ENCODE assay signal across 21 cellular contexts in genomic region chr17:60901806-60902205, GRCh38.
DNase-seq lines count a peak whose midpoint lies in the region; ATAC-seq, FAIRE-seq and TF ChIP-seq lines count a peak whose summit lies in the region.
"Had no signal": no experiment of that assay in that cellular context is flagged by ENCODE, and none has a peak within 500 bp of the region (broad histone marks: within the 10 kb centered on the region; RNA-seq: fewer than 3 reads in every experiment).

No MANE protein-coding gene starts in this region.

- CTCF ChIA-PET in A673 (lab: Charles Lee), result no interaction called here

- H3K27ac ChIP-seq in A673 (ENCODE audit: low read depth, low read length, poor library complexity, severe bottlenecking) (no peak overlapping the region), right atrium auricular region (peak overlapping the region in 1 of 2 donors; percentile 42), kidney (ENCODE audit: low read depth in 2 of 2, low read length in 2 of 2) (no peak overlapping the region)
- H3K27ac ChIP-seq: left ventricle myocardium inferior, WERI-Rb-1 had no signal

- no peaks in the 10 kb centered on the region for H3K36me3 ChIP-seq in A673 (ENCODE audit: insufficient read depth, low read length, poor library complexity, severe bottlenecking)
- H3K36me3 ChIP-seq in right atrium auricular region, result no peaks in the 10 kb centered on the region
- H3K36me3 ChIP-seq in kidney (ENCODE audit: control insufficient read depth in 1 of 2, insufficient read depth in 2 of 2, low read length in 2 of 2), result no peaks in the 10 kb centered on the region
- H3K36me3 ChIP-seq: left ventricle myocardium inferior, WERI-Rb-1 had no signal

- no peak overlapping the region for H3K4me3 Mint-ChIP-seq in stimulated activated memory B cell treated with anti-CD40 and anti-IgM and Interleukin-4, amounts not matched to agents 10 μg/mL and 1 μg/mL and 100 μg/mL, for 72 hours
- H3K4me3 Mint-ChIP-seq: activated CD8-positive, alpha-beta memory T cell treated with anti-CD3 and anti-CD28 coated beads, Interleukin-2, amount 10 ng/mL, durations not matched to agents 7 days and 5 days; activated naive CD4-positive, alpha-beta T cell treated with anti-CD3 and anti-CD28 coated beads, Interleukin-2, amount 50 U/mL, for 24 hours; B cell; H9; nephron; type B pancreatic cell had no signal

- H3K4me3 ChIP-seq in A673 (ENCODE audit: low read depth, low read length, poor library complexity, severe bottlenecking) (no peak overlapping the region), astrocyte of the spinal cord (ENCODE audit: low read depth, low read length) (no peak overlapping the region), foreskin fibroblast (ENCODE audit: low read depth in 1 of 2, low read length in 2 of 2) (no peak overlapping the region), right atrium auricular region (no peak overlapping the region), kidney (ENCODE audit: low read length in 2 of 2) (no peak overlapping the region)
- H3K4me3 ChIP-seq: left ventricle myocardium inferior had no signal

- ATAC-seq in stimulated activated memory B cell treated with anti-CD40 and anti-IgM and Interleukin-4, amounts not matched to agents 10 μg/mL and 1 μg/mL and 100 μg/mL, for 72 hours, result no peak
- ATAC-seq: activated CD8-positive, alpha-beta memory T cell treated with anti-CD3 and anti-CD28 coated beads, Interleukin-2, amount 10 ng/mL, durations not matched to agents 7 days and 5 days; HepG2 had no signal

- H3K4me1 ChIP-seq in A673 (ENCODE audit: insufficient read depth, low read length, poor library complexity, severe bottlenecking) (peaks cover 5% of the 10 kb centered on the region), right atrium auricular region (no peaks in the 10 kb centered on the region), kidney (ENCODE audit: control insufficient read depth in 1 of 2, insufficient read depth in 1 of 2, low read depth in 1 of 2, low read length in 2 of 2) (no peaks in the 10 kb centered on the region)
- H3K4me1 ChIP-seq: left ventricle myocardium inferior had no signal

- H3K36me3 Mint-ChIP-seq in stimulated activated memory B cell treated with anti-CD40 and anti-IgM and Interleukin-4, amounts not matched to agents 10 μg/mL and 1 μg/mL and 100 μg/mL, for 72 hours, result peaks cover 23% of the 10 kb centered on the region

- POLR2A ChIA-PET in A673 (lab: Charles Lee; ENCODE audit: low non-redundant PET), result no interaction called here

- H3K9ac ChIP-seq in kidney (ENCODE audit: low read length in 2 of 2), result no peak overlapping the region

- FAIRE-seq in kidney (lab: Jason Lieb, UNC), result no peak
- FAIRE-seq: HepG2, small intestine had no signal

- H3K9me3 ChIP-seq in A673 (ENCODE audit: low read depth, low read length, poor library complexity, severe bottlenecking) (no peaks in the 10 kb centered on the region), right atrium auricular region (peaks cover 0 to 14% of the 10 kb centered on the region in 2 donors), kidney (ENCODE audit: control insufficient read depth in 1 of 2, low read length in 2 of 2) (peaks cover 3 to 6% of the 10 kb centered on the region in 2 donors)

- peaks cover 9% of the 10 kb centered on the region for H3K9me3 Mint-ChIP-seq in stimulated activated memory B cell treated with anti-CD40 and anti-IgM and Interleukin-4, amounts not matched to agents 10 μg/mL and 1 μg/mL and 100 μg/mL, for 72 hours

- intact Hi-C loops in A673 (cut with micrococcal nuclease; ENCODE audit: unreplicated experiment) (no loop called here), kidney (cut with DNase I) (no loop called here)

- DNase-seq in A673 (ENCODE audit: low spot score), result peak; percentile 26
- peak; percentile 26 for DNase-seq in HPDE6-E6E7 (ENCODE audit: extremely low spot score)
- peak; percentile 42 for DNase-seq in astrocyte of the spinal cord (ENCODE audit: low read depth, low spot score)
- DNase-seq in foreskin fibroblast, result peak; percentile 24 to 67
- no peak for DNase-seq in midbrain (lab: John Stamatoyannopoulos, UW)
- DNase-seq in right atrium auricular region (ENCODE audit: low spot score), result no peak
- DNase-seq in kidney, result no peak
- DNase-seq: activated CD8-positive, alpha-beta memory T cell treated with anti-CD3 and anti-CD28 coated beads, Interleukin-2, amount 10 ng/mL, durations not matched to agents 7 days and 5 days; H9; head of caudate nucleus; left ventricle myocardium inferior; NCI-H1436; NCI-H69; small intestine; WERI-Rb-1 had no signal

- no TSS peak for BruUV-seq in A673 (replicated peaks; lab: Mats Ljungman, UMichigan)

- no peak overlapping the region for H3K27ac Mint-ChIP-seq in stimulated activated memory B cell treated with anti-CD40 and anti-IgM and Interleukin-4, amounts not matched to agents 10 μg/mL and 1 μg/mL and 100 μg/mL, for 72 hours
- H3K27ac Mint-ChIP-seq: activated CD8-positive, alpha-beta memory T cell treated with anti-CD3 and anti-CD28 coated beads, Interleukin-2, amount 10 ng/mL, durations not matched to agents 7 days and 5 days; activated naive CD4-positive, alpha-beta T cell treated with anti-CD3 and anti-CD28 coated beads, Interleukin-2, amount 50 U/mL, for 24 hours; B cell; H9; nephron; type B pancreatic cell had no signal

- TF ChIP-seq CTCF in A673 (conservative IDR thresholded peaks at IDR 0.05; ENCODE audit: low read depth, low read length) (no peak), astrocyte of the spinal cord (IDR thresholded peaks at IDR 0.05; ENCODE audit: low read depth, low read length) (no peak), foreskin fibroblast (IDR thresholded peaks at IDR 0.05; ENCODE audit: low read depth, low read length) (no peak), right atrium auricular region (IDR thresholded peaks at IDR 0.05) (no peak), kidney (IDR thresholded peaks at IDR 0.05; ENCODE audit: borderline replicate concordance, extremely low read depth, insufficient read depth) (no peak)

- no peaks in the 10 kb centered on the region for H3K27me3 Mint-ChIP-seq in stimulated activated memory B cell treated with anti-CD40 and anti-IgM and Interleukin-4, amounts not matched to agents 10 μg/mL and 1 μg/mL and 100 μg/mL, for 72 hours
- H3K27me3 Mint-ChIP-seq: activated CD8-positive, alpha-beta memory T cell treated with anti-CD3 and anti-CD28 coated beads, Interleukin-2, amount 10 ng/mL, durations not matched to agents 7 days and 5 days; activated naive CD4-positive, alpha-beta T cell treated with anti-CD3 and anti-CD28 coated beads, Interleukin-2, amount 50 U/mL, for 24 hours; B cell; type B pancreatic cell had no signal

- H3K4me1 Mint-ChIP-seq in stimulated activated memory B cell treated with anti-CD40 and anti-IgM and Interleukin-4, amounts not matched to agents 10 μg/mL and 1 μg/mL and 100 μg/mL, for 72 hours, result peaks cover 6% of the 10 kb centered on the region
- H3K4me1 Mint-ChIP-seq: activated CD8-positive, alpha-beta memory T cell treated with anti-CD3 and anti-CD28 coated beads, Interleukin-2, amount 10 ng/mL, durations not matched to agents 7 days and 5 days; activated naive CD4-positive, alpha-beta T cell treated with anti-CD3 and anti-CD28 coated beads, Interleukin-2, amount 50 U/mL, for 24 hours; B cell; nephron had no signal

- in situ Hi-C loops in astrocyte of the spinal cord (cut with HindIII; ENCODE audit: low sequenced_read_pairs), result no loop called here

- H3K27me3 ChIP-seq in A673 (replicated peaks; ENCODE audit: insufficient read depth, low read depth, low read length, poor library complexity) (no peaks in the 10 kb centered on the region), right atrium auricular region (no peaks in the 10 kb centered on the region)

Comparison
In these comparisons a context has a peak if more than half of its experiments do, and no peak if none do; other contexts are left out.
1. DNase-seq: peak in A673 (single experiment), HPDE6-E6E7 (single experiment), astrocyte of the spinal cord (single experiment) and foreskin fibroblast (2 of 2); none in midbrain (single experiment), right atrium auricular region (single experiment) and kidney (single experiment).